In genomic region chr1:227729881-227730629, GRCh38 we compare ENCODE assay signal across 9 cellular contexts. TPM values are rescaled to one million over a fixed set of nuclear protein-coding genes. Genes with fewer than 3 reads are reported as not detected.
DNase-seq lines count a peak whose midpoint lies in the region; ATAC-seq and TF ChIP-seq lines count a peak whose summit lies in the region.
"Had no signal": no experiment of that assay in that cellular context is flagged by ENCODE, and none has a peak within 500 bp of the region (broad histone marks: within the 10 kb centered on the region; RNA-seq: fewer than 3 reads in every experiment).

No MANE protein-coding gene starts in this region.

- peak overlapping the region; percentile 97; the same call in 1 of the 2 replicates for H3K9ac ChIP-seq in OCI-LY3 (ENCODE audit: low read length)

- peaks cover 14% of the 10 kb centered on the region for H3K27me3 Mint-ChIP-seq in activated naive CD8-positive, alpha-beta T cell treated with anti-CD3 and anti-CD28 coated beads for 36 hours

- H3K4me1 ChIP-seq in HEK293 (ENCODE audit: control insufficient read depth, insufficient read depth, low read length) (peaks cover 21% of the 10 kb centered on the region), OCI-LY3 (ENCODE audit: low read length) (peaks cover 55% of the 10 kb centered on the region), heart right ventricle (peaks cover 14 to 52% (median 37%) of the 10 kb centered on the region in 9 donors)

- peak overlapping the region; percentile 98 for H3K4me2 ChIP-seq in OCI-LY3 (ENCODE audit: low read length)

- CTCF ChIA-PET in HEK293 (lab: Yijun Ruan, JAX): interaction anchor here (0.6 to 1.8 kb wide), 20 partner anchors 13 to 738 kb away, joined by 3 to 6 read pairs (median 3); partner anchors contain the start of gene WNT9A

- H3K4me3 Mint-ChIP-seq in activated naive CD8-positive, alpha-beta T cell treated with anti-CD3 and anti-CD28 coated beads for 36 hours: no peak overlapping the region

- H3K79me2 ChIP-seq in OCI-LY3 (ENCODE audit: low read length): peaks cover 58% of the 10 kb centered on the region

- no peaks in the 10 kb centered on the region for H3K9me3 Mint-ChIP-seq in activated naive CD8-positive, alpha-beta T cell treated with anti-CD3 and anti-CD28 coated beads for 36 hours

- H3K9me3 ChIP-seq in HEK293 (ENCODE audit: control insufficient read depth, insufficient read depth, low read depth, low read length): no peaks in the 10 kb centered on the region
- peaks cover 9% of the 10 kb centered on the region; the same call in 1 of the 2 replicates for H3K9me3 ChIP-seq in OCI-LY3 (ENCODE audit: insufficient read depth, low read length)
- H3K9me3 ChIP-seq in heart right ventricle: no peaks in the 10 kb centered on the region

- peak; percentile 62; the same call in 1 of the 2 replicates for TF ChIP-seq CTCF in HEK293 (tag by site-specific recombination; IDR thresholded peaks at IDR 0.05)
- peak; percentile 73 for TF ChIP-seq CTCF in OCI-LY3 (IDR thresholded peaks at IDR 0.05; ENCODE audit: low read depth, low read length)
- peak; percentile 54 to 80 (median 70) for TF ChIP-seq CTCF in heart right ventricle (IDR thresholded peaks at IDR 0.05)

- H3K4me1 Mint-ChIP-seq in activated naive CD8-positive, alpha-beta T cell treated with anti-CD3 and anti-CD28 coated beads for 36 hours: peaks cover 22% of the 10 kb centered on the region

- no peak overlapping the region for H2AFZ ChIP-seq in OCI-LY3 (ENCODE audit: low read depth, low read length)

- peaks cover 6% of the 10 kb centered on the region for H3K36me3 Mint-ChIP-seq in activated naive CD8-positive, alpha-beta T cell treated with anti-CD3 and anti-CD28 coated beads for 36 hours
- H3K36me3 Mint-ChIP-seq: activated naive CD8-positive, alpha-beta T cell treated with anti-CD3 and anti-CD28 coated beads, Interleukin-2, amount 10 ng/mL, durations not matched to agents 7 days and 5 days had no signal

- POLR2A ChIA-PET in HEK293 (lab: Yijun Ruan, JAX): interaction anchor here (1.0 to 2.9 kb wide), 9 partner anchors 9 to 224 kb away, joined by 3 to 10 read pairs (median 6); partner anchors contain the start of genes WNT9A and ZNF678

- H3K27ac Mint-ChIP-seq in activated naive CD8-positive, alpha-beta T cell treated with anti-CD3 and anti-CD28 coated beads for 36 hours: peak overlapping the region; percentile 71
- H3K27ac Mint-ChIP-seq: activated naive CD8-positive, alpha-beta T cell treated with anti-CD3 and anti-CD28 coated beads, Interleukin-2, amount 10 ng/mL, durations not matched to agents 7 days and 5 days had no signal

- peak in 4 of 8 donors; percentile 10 to 28 (median 24) for ATAC-seq in heart right ventricle
- no peak for ATAC-seq in HG02973 (IDR thresholded peaks at IDR 0.05; ENCODE audit: unreplicated experiment)
- no peak for ATAC-seq in HG03432 (IDR thresholded peaks at IDR 0.05; ENCODE audit: unreplicated experiment)

- intact Hi-C loops in heart right ventricle (cut with DNase I): loop anchor here in 6 of 10 donors (2.0 to 10.0 kb wide), 4 partner anchors 29 to 248 kb away; partner anchors contain the start of gene ZNF678 (in 4 of the 6)

- peaks cover 14% of the 10 kb centered on the region for H4K20me1 ChIP-seq in OCI-LY3 (ENCODE audit: insufficient read depth, low read length)

- H3K27me3 ChIP-seq in OCI-LY3 (ENCODE audit: low read depth, low read length): no peaks in the 10 kb centered on the region
- H3K27me3 ChIP-seq in heart right ventricle: peaks cover 0 to 9% (median 0%) of the 10 kb centered on the region in 7 donors

- H3K36me3 ChIP-seq in HEK293 (ENCODE audit: control insufficient read depth in 2 of 2, insufficient read depth in 1 of 2, low read length in 2 of 2): peaks cover 0 to 36% of the 10 kb centered on the region in 2 experiments; a peak in 1 of 3 replicates
- H3K36me3 ChIP-seq in OCI-LY3 (replicated peaks; ENCODE audit: low read depth, low read length): peaks cover 39% of the 10 kb centered on the region
- H3K36me3 ChIP-seq in heart right ventricle: peaks cover 0 to 32% (median 10%) of the 10 kb centered on the region in 9 donors

- H3K4me3 ChIP-seq in HEK293 (ENCODE audit: low read depth, low read length): no peak overlapping the region
- peak overlapping the region; percentile 95 for H3K4me3 ChIP-seq in OCI-LY3 (ENCODE audit: low read length)
- H3K4me3 ChIP-seq in heart right ventricle: peak overlapping the region in 2 of 10 donors; percentile 64 to 73

- 25 to 35% methylated on average over 13 of the region's 13 CpGs for WGBS in heart right ventricle, 2 donors

- H3K27ac ChIP-seq in HEK293 (ENCODE audit: extremely low read depth, low read depth, low read length) (no peak overlapping the region), OCI-LY3 (ENCODE audit: low read length) (peak overlapping the region; percentile 90), heart right ventricle (peak overlapping the region in 6 of 10 donors; percentile 22 to 87 (median 81))

- DNase-seq in Daoy (ENCODE audit: low read depth) (peak; percentile 58), heart right ventricle (no peak), putamen (ENCODE audit: low spot score) (peak; percentile 42)
- peak; percentile 39 for DNase-seq in activated naive CD8-positive, alpha-beta T cell treated with anti-CD3 and anti-CD28 coated beads for 36 hours
- DNase-seq: activated naive CD8-positive, alpha-beta T cell treated with anti-CD3 and anti-CD28 coated beads, Interleukin-2, amount 10 ng/mL, durations not matched to agents 7 days and 5 days had no signal

TF ChIP-seq in HEK293, 187 proteins besides CTCF, POLR2A, EP300 and RAD21 (continues in another document):
- no peak for TF ChIP-seq ZSCAN4 (tag by site-specific recombination; IDR thresholded peaks at IDR 0.05)
- peak; percentile 17 for TF ChIP-seq ZBTB26 (tag by site-specific recombination; optimal IDR thresholded peaks at IDR 0.05)
- TF ChIP-seq ZNF585B (tag by site-specific recombination; IDR thresholded peaks at IDR 0.05): no peak
- no peak for TF ChIP-seq ZNF280D (tag by site-specific recombination; IDR thresholded peaks at IDR 0.05)
- no peak for TF ChIP-seq ZNF747 (tag by site-specific recombination; IDR thresholded peaks at IDR 0.05)
- TF ChIP-seq GLIS2 (tag by site-specific recombination; IDR thresholded peaks at IDR 0.05): 0 out of 2 replicates have a peak, but pooled peaks have one; percentile 22
- 0 out of 2 replicates have a peak, but pooled peaks have one; percentile 9 for TF ChIP-seq ZBTB7A (tag by site-specific recombination; IDR thresholded peaks at IDR 0.05; ENCODE audit: low read depth)

RNA-seq across cellular contexts. Expression of gene JMJD4, which starts 5.0 kb away (rescaled TPM):
- 17.3 and 22.3 TPM in 2 replicates for total RNA-seq in Daoy (2014; rRNA removed; shearing (Covaris generic))
- 10 to 100 TPM; 24.1 to 27.9 TPM for total RNA-seq in activated naive CD8-positive, alpha-beta T cell treated with anti-CD3 and anti-CD28 coated beads for 36 hours
- 10 to 100 TPM in 5 of 10 donors, 1 to 10 TPM in 5; 7.6 to 13.4 (median 9.9) TPM for total RNA-seq in heart right ventricle
- polyA plus RNA-seq in heart right ventricle: 10 to 100 TPM; 10.4 to 13.0 TPM

RNA-seq across cellular contexts. Expression of gene SNAP47, which starts 5.2 kb away (rescaled TPM):
- total RNA-seq in Daoy (2014; rRNA removed; shearing (Covaris generic)): 46.0 and 50.8 TPM in 2 replicates
- total RNA-seq in activated naive CD8-positive, alpha-beta T cell treated with anti-CD3 and anti-CD28 coated beads for 36 hours: 10 to 100 TPM; 24.1 to 30.5 TPM
- total RNA-seq in heart right ventricle: 100 to 1,000 TPM in 1 of 10 donors, 10 to 100 TPM in 9; 23.2 to 102 (median 65.4) TPM
- 10 to 100 TPM; 18.4 to 22.9 TPM for polyA plus RNA-seq in heart right ventricle

Comparison
In these comparisons a context has a peak if more than half of its experiments do, and no peak if none do; other contexts are left out.
1. DNase-seq: peak in Daoy (single experiment), activated naive CD8-positive, alpha-beta T cell treated with anti-CD3 and anti-CD28 coated beads for 36 hours (single experiment) and putamen (single experiment); none in heart right ventricle (0 of 2).
2. Peak in every context shown above with its lines, with median percentiles within 50 percentile points of each other: CTCF ChIP-seq.